25 cellular contexts compared by ENCODE assay signal in the genomic region with DNA sequence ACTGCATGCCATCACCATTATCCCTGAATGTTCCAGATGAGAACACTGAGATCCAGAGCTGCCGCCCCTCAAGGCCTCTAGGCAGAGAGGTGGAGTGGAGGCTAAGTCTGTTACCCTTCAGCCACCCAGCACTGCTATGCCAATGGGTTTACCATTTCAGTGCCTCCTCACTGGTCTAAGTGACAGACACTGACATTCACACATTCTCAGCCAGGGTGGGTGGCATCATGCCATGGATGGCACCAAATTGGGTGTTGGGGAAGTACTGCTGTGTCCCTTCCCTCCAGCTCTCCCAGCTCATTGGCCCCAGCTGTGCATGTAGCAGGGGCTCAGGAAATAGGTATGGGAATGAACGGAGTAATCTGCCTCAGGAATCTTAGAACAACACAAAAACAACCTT.
DNase-seq lines count a peak whose midpoint lies in the region; ATAC-seq, FAIRE-seq and TF ChIP-seq lines count a peak whose summit lies in the region.
"Had no signal": no experiment of that assay in that cellular context is flagged by ENCODE, and none has a peak within 500 bp of the region (broad histone marks: within the 10 kb centered on the region; RNA-seq: fewer than 3 reads in every experiment).

No MANE protein-coding gene starts in this region.

- H3K9me3 Mint-ChIP-seq in endodermal cell, result no peaks in the 10 kb centered on the region
- H3K9me3 Mint-ChIP-seq: CD14-positive monocyte; CD4-positive, alpha-beta memory T cell; GM23338; H9 had no signal

- H3K9me3 ChIP-seq in endodermal cell (ENCODE audit: control insufficient read depth, low read length) (no peaks in the 10 kb centered on the region), aorta (ENCODE audit: control insufficient read depth, low read length) (no peaks in the 10 kb centered on the region)
- H3K9me3 ChIP-seq: A549; BE2C; BLaER1 treated with 17β-estradiol and CSF1 and Interleukin-3, amounts not matched to agents 10 nM and 100 nM had no signal

- peaks cover 9% of the 10 kb centered on the region for H3K4me1 Mint-ChIP-seq in endodermal cell
- H3K4me1 Mint-ChIP-seq: CD14-positive monocyte had no signal

- H3K27ac Mint-ChIP-seq in endodermal cell, result no peak overlapping the region
- H3K27ac Mint-ChIP-seq: CD4-positive, alpha-beta memory T cell; GM23338; H9 had no signal

- H3K36me3 ChIP-seq in endodermal cell (ENCODE audit: control insufficient read depth, insufficient read depth, low read length), result no peaks in the 10 kb centered on the region
- H3K36me3 ChIP-seq in aorta (ENCODE audit: control insufficient read depth in 1 of 2, insufficient read depth in 2 of 2, low read length in 1 of 2), result peaks cover 0 to 1% of the 10 kb centered on the region in 2 donors
- H3K36me3 ChIP-seq: BE2C; BLaER1 treated with 17β-estradiol and CSF1 and Interleukin-3, amounts not matched to agents 10 nM and 100 nM had no signal

- intact Hi-C loops in left cardiac atrium (cut with DNase I) (no loop called here), Right ventricle myocardium inferior (cut with DNase I) (no loop called here), aorta (cut with DNase I) (no loop called here)

- H3K27me3 ChIP-seq in endodermal cell (ENCODE audit: control insufficient read depth, insufficient read depth, low read length, poor library complexity, severe bottlenecking), result no peaks in the 10 kb centered on the region
- H3K27me3 ChIP-seq in aorta (ENCODE audit: control insufficient read depth in 1 of 2, insufficient read depth in 2 of 2, low read length in 1 of 2), result no peaks in the 10 kb centered on the region
- H3K27me3 ChIP-seq: BE2C; BLaER1 treated with 17β-estradiol and CSF1 and Interleukin-3, amounts not matched to agents 10 nM and 100 nM had no signal

- H3K27ac ChIP-seq in endodermal cell (ENCODE audit: low read depth, low read length) (no peak overlapping the region), aorta (ENCODE audit: low read depth in 1 of 2, low read length in 2 of 2) (no peak overlapping the region)
- H3K27ac ChIP-seq: A549; BLaER1 treated with 17β-estradiol and CSF1 and Interleukin-3, amounts not matched to agents 10 nM and 100 nM had no signal

- WGBS in endodermal cell (ENCODE audit: insufficient coverage in 1 of 2, insufficient read length in 1 of 2), 2 experiments, result 88% methylated on average over 1 of the region's 2 CpGs; no CpG with 5 or more reads in 1 of the 2 experiments
- 82 to 88% methylated on average over 2 of the region's 2 CpGs for WGBS in aorta, 2 donors

- no peak for TF ChIP-seq CTCF in endodermal cell (conservative IDR thresholded peaks at IDR 0.05)

- no peak overlapping the region for H3K4me3 ChIP-seq in endodermal cell (ENCODE audit: low read length)
- no peak overlapping the region for H3K4me3 ChIP-seq in aorta (ENCODE audit: low read length in 2 of 2)
- H3K4me3 ChIP-seq: A549; BLaER1 treated with 17β-estradiol and CSF1 and Interleukin-3, amounts not matched to agents 10 nM and 100 nM; GM23338 had no signal

- H3K9ac ChIP-seq in endodermal cell (ENCODE audit: extremely low read depth, low read length, poor library complexity, severe bottlenecking), result no peak overlapping the region
- H3K9ac ChIP-seq: BLaER1 treated with 17β-estradiol and CSF1 and Interleukin-3, amounts not matched to agents 10 nM and 100 nM had no signal

- no peak overlapping the region for H3K4me3 Mint-ChIP-seq in endodermal cell
- H3K4me3 Mint-ChIP-seq: CD14-positive monocyte; CD4-positive, alpha-beta memory T cell; GM23338; H9 had no signal

- no peaks in the 10 kb centered on the region for H3K36me3 Mint-ChIP-seq in endodermal cell (ENCODE audit: low read depth)
- H3K36me3 Mint-ChIP-seq: CD14-positive monocyte had no signal

- FAIRE-seq in HTR-8/SVneo (lab: Jason Lieb, UNC), result peak; percentile 70
- FAIRE-seq: A549, GM12891, GM18507 had no signal

- no peaks in the 10 kb centered on the region for H3K4me1 ChIP-seq in endodermal cell (ENCODE audit: control insufficient read depth, insufficient read depth, low read length)
- no peaks in the 10 kb centered on the region for H3K4me1 ChIP-seq in aorta (ENCODE audit: control insufficient read depth in 1 of 2, insufficient read depth in 2 of 2, low read length in 2 of 2)
- H3K4me1 ChIP-seq: A549, BE2C had no signal

- ATAC-seq in left cardiac atrium, result peak; percentile 45 to 53
- ATAC-seq in Right ventricle myocardium inferior, result no peak
- no peak for ATAC-seq in aorta (ENCODE audit: low FRiP score)
- ATAC-seq: A549, GM23338, HCT116 had no signal

- H3K27me3 Mint-ChIP-seq in endodermal cell (ENCODE audit: insufficient read depth), result no peaks in the 10 kb centered on the region
- H3K27me3 Mint-ChIP-seq: CD4-positive, alpha-beta memory T cell had no signal

- no peak for DNase-seq in left cardiac atrium
- no peak for DNase-seq in Right ventricle myocardium inferior (ENCODE audit: missing footprints)
- DNase-seq in HTR-8/SVneo (ENCODE audit: insufficient read length, low spot score), result no peak
- peak; percentile 51 for DNase-seq in endodermal cell
- peak; percentile 28 for DNase-seq in ureter (ENCODE audit: low spot score)
- no peak for DNase-seq in NCI-H748 (lab: John Stamatoyannopoulos, UW; ENCODE audit: unreplicated experiment)
- DNase-seq in aorta, result no peak
- DNase-seq: 8988T; ACHN; AML-193; BE2C; Calu3; CD4-positive, alpha-beta memory T cell; COR-L47; DMS53; DMS79 treated with DMSO at 0.1 percent for 48 hours; GF-D8; H9 had no signal

Comparison
In these comparisons a context has a peak if more than half of its experiments do, and no peak if none do; other contexts are left out.
1. ATAC-seq: peak in left cardiac atrium (2 of 2); none in Right ventricle myocardium inferior (single experiment) and aorta (single experiment).
2. DNase-seq: peak in endodermal cell (single experiment) and ureter (single experiment); none in left cardiac atrium (single experiment), Right ventricle myocardium inferior (single experiment), HTR-8/SVneo (single experiment), NCI-H748 (single experiment) and aorta (0 of 2).